20 cellular contexts compared by ENCODE assay signal in the genomic region with DNA sequence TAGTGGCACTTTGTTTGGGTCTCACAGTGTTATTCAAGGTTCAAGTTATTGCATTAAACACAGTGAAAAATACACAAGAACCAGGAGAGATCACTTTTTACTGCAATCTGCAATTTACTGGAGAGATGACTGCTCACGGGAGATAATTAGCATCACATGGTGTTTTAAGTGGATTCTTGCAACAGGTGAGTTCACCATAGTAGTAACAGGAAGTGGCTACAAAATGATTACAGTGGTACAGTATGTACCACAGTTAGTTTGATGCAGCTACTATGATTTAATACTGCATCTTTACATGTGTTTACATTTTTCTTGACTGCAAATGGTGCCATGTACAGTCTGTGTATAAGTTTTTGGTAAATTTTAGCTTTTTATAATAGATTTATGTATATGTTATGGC.
DNase-seq lines count a peak whose midpoint lies in the region; ATAC-seq lines count a peak whose summit lies in the region.
"Had no signal": no experiment of that assay in that cellular context is flagged by ENCODE, and none has a peak within 500 bp of the region (broad histone marks: within the 10 kb centered on the region; RNA-seq: fewer than 3 reads in every experiment).

No MANE protein-coding gene starts in this region.

- peaks cover 5% of the 10 kb centered on the region for H3K4me1 Mint-ChIP-seq in activated naive CD8-positive, alpha-beta T cell treated with anti-CD3 and anti-CD28 coated beads, Interleukin-2, amount 10 ng/mL, durations not matched to agents 7 days and 5 days
- H3K4me1 Mint-ChIP-seq in activated naive CD8-positive, alpha-beta T cell treated with anti-CD3 and anti-CD28 coated beads for 36 hours = peaks cover 4% of the 10 kb centered on the region

- H3K36me3 Mint-ChIP-seq in activated naive CD8-positive, alpha-beta T cell treated with anti-CD3 and anti-CD28 coated beads, Interleukin-2, amount 10 ng/mL, durations not matched to agents 7 days and 5 days = peaks cover 3% of the 10 kb centered on the region
- peaks cover 9% of the 10 kb centered on the region for H3K36me3 Mint-ChIP-seq in activated naive CD8-positive, alpha-beta T cell treated with anti-CD3 and anti-CD28 coated beads for 36 hours

- peak; percentile 58 for ATAC-seq in activated naive CD8-positive, alpha-beta T cell treated with anti-CD3 and anti-CD28 coated beads, Interleukin-2, amount 10 ng/mL, durations not matched to agents 7 days and 5 days (ENCODE audit: low read depth)
- ATAC-seq in activated CD4-positive, CD25-positive, alpha-beta regulatory T cell treated with anti-CD3 and anti-CD28 coated beads, Interleukin-2, amount 50 U/mL, for 24 hours = no peak
- ATAC-seq: activated CD8-positive, alpha-beta T cell treated with anti-CD3 and anti-CD28 coated beads, Interleukin-2, amount 10 ng/mL, durations not matched to agents 7 days and 5 days; gastrocnemius medialis had no signal

- no peaks in the 10 kb centered on the region for H3K9me3 Mint-ChIP-seq in activated naive CD8-positive, alpha-beta T cell treated with anti-CD3 and anti-CD28 coated beads, Interleukin-2, amount 10 ng/mL, durations not matched to agents 7 days and 5 days
- no peaks in the 10 kb centered on the region for H3K9me3 Mint-ChIP-seq in activated naive CD8-positive, alpha-beta T cell treated with anti-CD3 and anti-CD28 coated beads for 36 hours
- H3K9me3 Mint-ChIP-seq: central memory CD8-positive, alpha-beta T cell; dendritic cell treated with granulocyte-macrophage colony-stimulating factor and Interleukin-4, amounts not matched to agents 40 ng/mL and 50 ng/mL, for 4 days had no signal

- H3K27me3 Mint-ChIP-seq in activated naive CD8-positive, alpha-beta T cell treated with anti-CD3 and anti-CD28 coated beads, Interleukin-2, amount 10 ng/mL, durations not matched to agents 7 days and 5 days = no peaks in the 10 kb centered on the region
- no peaks in the 10 kb centered on the region for H3K27me3 Mint-ChIP-seq in activated naive CD8-positive, alpha-beta T cell treated with anti-CD3 and anti-CD28 coated beads for 36 hours
- H3K27me3 Mint-ChIP-seq: central memory CD8-positive, alpha-beta T cell; dendritic cell treated with granulocyte-macrophage colony-stimulating factor and Interleukin-4, amounts not matched to agents 40 ng/mL and 50 ng/mL, for 4 days had no signal

- POLR2A ChIA-PET in activated naive CD8-positive, alpha-beta T cell treated with anti-CD3 and anti-CD28 coated beads, Interleukin-2, amount 10 ng/mL, durations not matched to agents 7 days and 5 days (lab: Charles Lee) = no interaction called here

- H3K4me3 Mint-ChIP-seq in activated naive CD8-positive, alpha-beta T cell treated with anti-CD3 and anti-CD28 coated beads, Interleukin-2, amount 10 ng/mL, durations not matched to agents 7 days and 5 days = no peak overlapping the region
- no peak overlapping the region for H3K4me3 Mint-ChIP-seq in activated naive CD8-positive, alpha-beta T cell treated with anti-CD3 and anti-CD28 coated beads for 36 hours
- H3K4me3 Mint-ChIP-seq: activated CD8-positive, alpha-beta T cell treated with anti-CD3 and anti-CD28 coated beads, Interleukin-2, amount 10 ng/mL, durations not matched to agents 7 days and 5 days; central memory CD8-positive, alpha-beta T cell; dendritic cell treated with granulocyte-macrophage colony-stimulating factor and Interleukin-4, amounts not matched to agents 40 ng/mL and 50 ng/mL, for 4 days; nephron had no signal

- DNase-seq in activated naive CD8-positive, alpha-beta T cell treated with anti-CD3 and anti-CD28 coated beads, Interleukin-2, amount 10 ng/mL, durations not matched to agents 7 days and 5 days = no peak
- no peak for DNase-seq in activated naive CD8-positive, alpha-beta T cell treated with anti-CD3 and anti-CD28 coated beads for 36 hours
- DNase-seq in NCI-H1436 (lab: John Stamatoyannopoulos, UW) (peak; percentile 35), NCI-H748 (lab: John Stamatoyannopoulos, UW; ENCODE audit: unreplicated experiment) (peak; percentile 55)
- DNase-seq in activated CD4-positive, CD25-positive, alpha-beta regulatory T cell treated with anti-CD3 and anti-CD28 coated beads, Interleukin-2, amount 50 U/mL, for 72 hours = no peak
- no peak for DNase-seq in activated naive CD4-positive, alpha-beta T cell (lab: John Stamatoyannopoulos, UW)
- DNase-seq: activated CD4-positive, alpha-beta T cell treated with anti-CD3 and anti-CD28 coated beads for 1 hour; activated CD8-positive, alpha-beta T cell treated with anti-CD3 and anti-CD28 coated beads, Interleukin-2, amount 10 ng/mL, durations not matched to agents 7 days and 5 days; activated effector memory CD4-positive, alpha-beta T cell treated with Interleukin-2 at 50 U/mL for 16 hours; gastrocnemius medialis; GOT3; MV-4-11; OCI-M1; stimulated activated CD4-positive, alpha-beta T cell treated with anti-CD3 and anti-CD28 coated beads, Interleukin-1b, Interleukin-23, amount 100 ng/mL, for 48 hours; stimulated activated CD8-positive, alpha-beta memory T cell treated with anti-CD3 and anti-CD28 coated beads, Interleukin-4, amount 100 ng/mL, for 48 hours; transverse colon had no signal

- H3K27ac Mint-ChIP-seq in activated naive CD8-positive, alpha-beta T cell treated with anti-CD3 and anti-CD28 coated beads, Interleukin-2, amount 10 ng/mL, durations not matched to agents 7 days and 5 days = no peak overlapping the region
- H3K27ac Mint-ChIP-seq in activated naive CD8-positive, alpha-beta T cell treated with anti-CD3 and anti-CD28 coated beads for 36 hours = no peak overlapping the region
- H3K27ac Mint-ChIP-seq: activated CD8-positive, alpha-beta T cell treated with anti-CD3 and anti-CD28 coated beads, Interleukin-2, amount 10 ng/mL, durations not matched to agents 7 days and 5 days; dendritic cell treated with granulocyte-macrophage colony-stimulating factor and Interleukin-4, amounts not matched to agents 40 ng/mL and 50 ng/mL, for 4 days; nephron had no signal

Comparison
In these comparisons a context has a peak if more than half of its experiments do, and no peak if none do; other contexts are left out.
1. DNase-seq: peak in NCI-H1436 (single experiment) and NCI-H748 (single experiment); none in activated naive CD8-positive, alpha-beta T cell treated with anti-CD3 and anti-CD28 coated beads, Interleukin-2, amount 10 ng/mL, durations not matched to agents 7 days and 5 days (single experiment), activated naive CD8-positive, alpha-beta T cell treated with anti-CD3 and anti-CD28 coated beads for 36 hours (single experiment), activated CD4-positive, CD25-positive, alpha-beta regulatory T cell treated with anti-CD3 and anti-CD28 coated beads, Interleukin-2, amount 50 U/mL, for 72 hours (single experiment) and activated naive CD4-positive, alpha-beta T cell (0 of 4).